ENCODE assay signal across 16 cellular contexts in the genomic region with DNA sequence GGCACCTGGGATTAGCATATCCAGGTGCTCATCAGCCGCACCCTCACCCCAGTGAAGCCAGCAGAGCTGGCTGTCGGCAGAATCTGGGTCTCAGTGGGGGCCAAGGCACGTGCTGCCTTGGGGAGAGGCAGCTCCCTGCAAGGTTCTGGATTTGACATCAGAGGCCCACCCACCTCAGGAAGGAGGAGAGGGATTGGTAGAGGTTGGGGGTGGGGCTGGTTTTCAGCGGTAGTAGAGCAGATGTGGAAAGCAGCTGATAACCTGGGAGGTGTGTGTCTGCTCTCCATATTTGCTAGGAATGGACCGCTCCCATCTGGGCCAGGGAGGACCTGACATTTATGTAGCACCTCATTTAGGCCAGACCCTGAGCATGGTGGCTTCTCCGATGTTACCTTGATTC.
A peak's percentile ranks its signal among the peaks of the same experiment; 100 is the strongest.
DNase-seq lines count a peak whose midpoint lies in the region; ATAC-seq and TF ChIP-seq lines count a peak whose summit lies in the region.
"Had no signal": no experiment of that assay in that cellular context is flagged by ENCODE, and none has a peak within 500 bp of the region (broad histone marks: within the 10 kb centered on the region; RNA-seq: fewer than 3 reads in every experiment).

No MANE protein-coding gene starts in this region.

- no peaks in the 10 kb centered on the region for H3K9me3 ChIP-seq in MM.1S (replicated peaks; ENCODE audit: insufficient read depth, low read length)
- no peaks in the 10 kb centered on the region for H3K9me3 ChIP-seq in hepatocyte (ENCODE audit: low read depth)
- H3K9me3 ChIP-seq: A549, Caco-2, HAP-1 had no signal

- H4K20me1 ChIP-seq in MM.1S (ENCODE audit: insufficient read depth, low read length): no peaks in the 10 kb centered on the region
- no peaks in the 10 kb centered on the region for H4K20me1 ChIP-seq in hepatocyte (ENCODE audit: insufficient read depth, poor library complexity, severe bottlenecking)

- H3F3A ChIP-seq in MM.1S (ENCODE audit: insufficient read depth, low read length): peaks cover 9% of the 10 kb centered on the region; the same call in 1 of the 2 replicates

- DNase-seq in NCI-H82 (lab: John Stamatoyannopoulos, UW) (peak; percentile 14), NCI-H82 treated with DMSO at 0.1 percent for 48 hours (lab: John Stamatoyannopoulos, UW; ENCODE audit: unreplicated experiment) (no peak), MM.1S (no peak), iPS-NIHi7 (ENCODE audit: extremely low spot score) (peak; percentile 45), immature natural killer cell (no peak), hepatocyte (ENCODE audit: low spot score) (no peak)
- DNase-seq: AML-193; CD4-positive, alpha-beta T cell; GM23248 had no signal

- H3K27ac Mint-ChIP-seq in immature natural killer cell: peak overlapping the region in 2 of 6 donors; percentile 13 to 44
- H3K27ac Mint-ChIP-seq: CD4-positive, alpha-beta T cell had no signal

- H3K4me3 Mint-ChIP-seq in immature natural killer cell: no peak overlapping the region
- H3K4me3 Mint-ChIP-seq: CD4-positive, alpha-beta T cell had no signal

- H3K4me1 ChIP-seq in MM.1S (ENCODE audit: low read length) (peaks cover 22% of the 10 kb centered on the region), hepatocyte (ENCODE audit: insufficient read depth) (no peaks in the 10 kb centered on the region)
- H3K4me1 ChIP-seq: A549, Caco-2, HAP-1 had no signal

- H3K79me2 ChIP-seq in MM.1S (ENCODE audit: low read length) (no peaks in the 10 kb centered on the region), hepatocyte (no peaks in the 10 kb centered on the region)

- no peaks in the 10 kb centered on the region for H3K9me3 Mint-ChIP-seq in immature natural killer cell
- H3K9me3 Mint-ChIP-seq: CD4-positive, alpha-beta T cell had no signal

- H3K9me2 ChIP-seq in MM.1S (replicated peaks; ENCODE audit: insufficient read depth, low read length) (no peaks in the 10 kb centered on the region), hepatocyte (replicated peaks; ENCODE audit: insufficient read depth) (no peaks in the 10 kb centered on the region)

- no peak overlapping the region for H3K9ac ChIP-seq in MM.1S (ENCODE audit: low read length)
- H3K9ac ChIP-seq: GM23248 had no signal

- H2AFZ ChIP-seq in MM.1S (ENCODE audit: low read length): no peak overlapping the region
- no peak overlapping the region for H2AFZ ChIP-seq in hepatocyte
- H2AFZ ChIP-seq: GM23248 had no signal

- H3K27me3 ChIP-seq in MM.1S (replicated peaks; ENCODE audit: insufficient read depth, low read length): no peaks in the 10 kb centered on the region
- H3K27me3 ChIP-seq in hepatocyte: peaks cover 5% of the 10 kb centered on the region

- no peaks in the 10 kb centered on the region for H3K36me3 ChIP-seq in MM.1S (replicated peaks; ENCODE audit: insufficient read depth, low read length)
- H3K36me3 ChIP-seq in hepatocyte (replicated peaks; ENCODE audit: insufficient read depth, low read depth): no peaks in the 10 kb centered on the region
- H3K36me3 ChIP-seq: HAP-1 had no signal

- WGBS in hepatocyte (ENCODE audit: low lambda C conversion rate, missing lambda C conversion rate): 88% methylated on average over 6 of the region's 6 CpGs

- H3K27ac ChIP-seq in MM.1S (ENCODE audit: low read length): peak overlapping the region; percentile 37; the same call in 1 of the 2 replicates
- H3K27ac ChIP-seq in hepatocyte: no peak overlapping the region
- H3K27ac ChIP-seq: 22Rv1, A549, C4-2B, GM23248, HL-60 had no signal

- H3K4me2 ChIP-seq in MM.1S (ENCODE audit: low read depth, low read length): no peak overlapping the region
- H3K4me2 ChIP-seq in hepatocyte: no peak overlapping the region
- H3K4me2 ChIP-seq: A549 had no signal

- TF ChIP-seq CTCF in MM.1S (IDR thresholded peaks at IDR 0.05; ENCODE audit: low read length): no peak
- no peak for TF ChIP-seq CTCF in hepatocyte (IDR thresholded peaks at IDR 0.05; ENCODE audit: poor library complexity)

- no peak for ATAC-seq in GM18867 (IDR thresholded peaks at IDR 0.05; ENCODE audit: unreplicated experiment)
- ATAC-seq: A549 had no signal

- no peak overlapping the region for H3K4me3 ChIP-seq in MM.1S (ENCODE audit: low read length)
- H3K4me3 ChIP-seq in hepatocyte: no peak overlapping the region
- H3K4me3 ChIP-seq: A549, GM23248, HAP-1 had no signal

- H3K36me3 Mint-ChIP-seq in immature natural killer cell: no peaks in the 10 kb centered on the region

- H3K4me1 Mint-ChIP-seq in immature natural killer cell: peaks cover 51 to 67% of the 10 kb centered on the region in 2 donors

- peaks cover 0 to 2% (median 1%) of the 10 kb centered on the region in 3 donors for H3K27me3 Mint-ChIP-seq in immature natural killer cell (ENCODE audit: low read depth in 3 of 3)

Comparison
In these comparisons a context has a peak if more than half of its experiments do, and no peak if none do; other contexts are left out.
1. DNase-seq: peak in NCI-H82 (single experiment) and iPS-NIHi7 (single experiment); none in NCI-H82 treated with DMSO at 0.1 percent for 48 hours (single experiment), MM.1S (single experiment), immature natural killer cell (0 of 3) and hepatocyte (single experiment).